In the genomic region with DNA sequence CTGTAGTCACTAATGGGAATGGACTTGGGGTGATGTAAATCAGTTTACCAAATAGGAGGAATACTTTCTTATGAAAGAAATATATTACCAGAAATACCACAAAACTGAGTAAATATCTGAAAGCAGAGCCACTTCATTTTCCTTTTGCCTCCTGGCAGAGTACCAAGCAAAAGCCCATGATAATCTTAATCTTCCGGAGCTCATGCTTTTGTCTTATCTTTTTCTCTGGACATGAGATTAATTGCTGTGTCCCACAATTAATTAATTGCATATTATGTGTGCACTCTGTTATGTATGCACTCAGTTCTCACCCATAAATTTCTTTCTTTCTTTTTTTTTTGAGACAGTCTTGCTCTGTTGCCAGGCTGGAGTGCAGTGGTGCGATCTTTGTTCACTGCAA, we compare ENCODE assay signal across 4 cellular contexts.
"Had no signal": no experiment of that assay in that cellular context is flagged by ENCODE, and none has a peak within 500 bp of the region (broad histone marks: within the 10 kb centered on the region; RNA-seq: fewer than 3 reads in every experiment).

No MANE protein-coding gene starts in this region.

- DNase-seq: H9, HCEC 1CT, IMR-90 had no signal

- H3K4me3 ChIP-seq: GM23338 had no signal

- H2AFZ ChIP-seq: GM23338 had no signal

- H3K4me2 ChIP-seq: GM23338 had no signal

- ATAC-seq: GM23338 had no signal
